ENCODE assay signal across 1 cellular context in genomic region chr6:26026833-26027490, GRCh38.
TF ChIP-seq lines count a peak whose summit lies in the region.

No MANE protein-coding gene starts in this region.

TF ChIP-seq in HepG2, 621 proteins besides CTCF, POLR2A, EP300 and RAD21 (continued from another document and continues in another):
- TF ChIP-seq ZBTB4 (CRISPR knock-in tag; IDR thresholded peaks at IDR 0.05; ENCODE audit: borderline replicate concordance) (peak; percentile 91; the same call in 1 of the 2 replicates), SSRP1 (CRISPR knock-in tag; IDR thresholded peaks at IDR 0.05) (peak; percentile 98; the same call in 1 of the 2 replicates), MAFK (conservative IDR thresholded peaks at IDR 0.05 in 1 of 2, IDR thresholded peaks at IDR 0.05 in 1 of 2; ENCODE audit: low read length in 2 of 2) (no peak), PRPF4 (IDR thresholded peaks at IDR 0.05; ENCODE audit: low read depth, low read length, poor library complexity, severe bottlenecking) (no peak), GLI4 (CRISPR knock-in tag; IDR thresholded peaks at IDR 0.05; ENCODE audit: borderline replicate concordance) (peak; percentile 89; the same call in 1 of the 2 replicates), SMC3 (IDR thresholded peaks at IDR 0.05; ENCODE audit: low read length) (no peak), YY1 (IDR thresholded peaks at IDR 0.05; ENCODE audit: insufficient read depth, insufficient replicate concordance, low read depth, low read length) (peak; percentile 66), PRDM10 (CRISPR knock-in tag; IDR thresholded peaks at IDR 0.05; ENCODE audit: low read depth) (no peak), UBTF (CRISPR knock-in tag; IDR thresholded peaks at IDR 0.05) (peak; percentile 86), KLF11 (CRISPR knock-in tag; IDR thresholded peaks at IDR 0.05) (peak; percentile 53), FIP1L1 (IDR thresholded peaks at IDR 0.05; ENCODE audit: borderline replicate concordance, insufficient read depth, low read depth, low read length) (peak; percentile 100), TAF15 (IDR thresholded peaks at IDR 0.05; ENCODE audit: low read depth, low read length, poor library complexity, severe bottlenecking) (no peak), GFI1 (CRISPR knock-in tag; IDR thresholded peaks at IDR 0.05; ENCODE audit: borderline replicate concordance) (peak; percentile 89; the same call in 1 of the 2 replicates), JDP2 (CRISPR knock-in tag; IDR thresholded peaks at IDR 0.05; ENCODE audit: borderline replicate concordance) (no peak; the same call in 1 of the 2 replicates), MED8 (CRISPR knock-in tag; IDR thresholded peaks at IDR 0.05; ENCODE audit: insufficient replicate concordance) (peak; percentile 100), IKZF1 (IDR thresholded peaks at IDR 0.05) (no peak), EED (CRISPR knock-in tag; IDR thresholded peaks at IDR 0.05) (peak; percentile 96), ELF1 (CRISPR knock-in tag; IDR thresholded peaks at IDR 0.05) (peak; percentile 70; the same call in 1 of the 2 replicates), ZBTB7B (CRISPR knock-in tag; IDR thresholded peaks at IDR 0.05) (peak; percentile 67), HDAC2 (CRISPR knock-in tag; IDR thresholded peaks at IDR 0.05) (peak; percentile 89), CHD4 (IDR thresholded peaks at IDR 0.05; ENCODE audit: borderline replicate concordance, low read length) (no peak), SCMH1 (CRISPR knock-in tag; IDR thresholded peaks at IDR 0.05; ENCODE audit: borderline replicate concordance) (no peak), ZNF7 (CRISPR knock-in tag; IDR thresholded peaks at IDR 0.05) (0 out of 2 replicates have a peak, but pooled peaks have one; percentile 37), ZNF343 (CRISPR knock-in tag; IDR thresholded peaks at IDR 0.05) (0 out of 2 replicates have a peak, but pooled peaks have one; percentile 34), ZNF264 (CRISPR knock-in tag; IDR thresholded peaks at IDR 0.05) (peak; percentile 89), MTF2 (CRISPR knock-in tag; IDR thresholded peaks at IDR 0.05; ENCODE audit: borderline replicate concordance) (no peak), ZNF143 (CRISPR knock-in tag; IDR thresholded peaks at IDR 0.05) (peak; percentile 45), FOXO4 (CRISPR knock-in tag; conservative IDR thresholded peaks at IDR 0.05) (peak; percentile 100), POLR2AphosphoS5 (IDR thresholded peaks at IDR 0.05; ENCODE audit: low read depth, low read length) (peak; percentile 100), ZBTB42 (CRISPR knock-in tag; IDR thresholded peaks at IDR 0.05) (no peak; the same call in 1 of the 2 replicates), ZNF138 (CRISPR knock-in tag; IDR thresholded peaks at IDR 0.05; ENCODE audit: low read depth) (peak; percentile 93; the same call in 1 of the 2 replicates), ZNF460 (CRISPR knock-in tag; IDR thresholded peaks at IDR 0.05; ENCODE audit: borderline replicate concordance) (no peak; the same call in 1 of the 2 replicates), REPIN1 (CRISPR knock-in tag; IDR thresholded peaks at IDR 0.05; ENCODE audit: borderline replicate concordance, low read depth) (peak; percentile 98), ZNF510 (CRISPR knock-in tag; IDR thresholded peaks at IDR 0.05; ENCODE audit: low read depth) (no peak), HHEX (CRISPR knock-in tag; IDR thresholded peaks at IDR 0.05) (no peak), ZNF790 (CRISPR knock-in tag; IDR thresholded peaks at IDR 0.05; ENCODE audit: borderline replicate concordance) (peak; percentile 96), ZNF136 (CRISPR knock-in tag; IDR thresholded peaks at IDR 0.05; ENCODE audit: low read depth) (peak; percentile 93), AFF4 (CRISPR knock-in tag; IDR thresholded peaks at IDR 0.05) (peak; percentile 99)
- TF ChIP-seq, protein P1, sequence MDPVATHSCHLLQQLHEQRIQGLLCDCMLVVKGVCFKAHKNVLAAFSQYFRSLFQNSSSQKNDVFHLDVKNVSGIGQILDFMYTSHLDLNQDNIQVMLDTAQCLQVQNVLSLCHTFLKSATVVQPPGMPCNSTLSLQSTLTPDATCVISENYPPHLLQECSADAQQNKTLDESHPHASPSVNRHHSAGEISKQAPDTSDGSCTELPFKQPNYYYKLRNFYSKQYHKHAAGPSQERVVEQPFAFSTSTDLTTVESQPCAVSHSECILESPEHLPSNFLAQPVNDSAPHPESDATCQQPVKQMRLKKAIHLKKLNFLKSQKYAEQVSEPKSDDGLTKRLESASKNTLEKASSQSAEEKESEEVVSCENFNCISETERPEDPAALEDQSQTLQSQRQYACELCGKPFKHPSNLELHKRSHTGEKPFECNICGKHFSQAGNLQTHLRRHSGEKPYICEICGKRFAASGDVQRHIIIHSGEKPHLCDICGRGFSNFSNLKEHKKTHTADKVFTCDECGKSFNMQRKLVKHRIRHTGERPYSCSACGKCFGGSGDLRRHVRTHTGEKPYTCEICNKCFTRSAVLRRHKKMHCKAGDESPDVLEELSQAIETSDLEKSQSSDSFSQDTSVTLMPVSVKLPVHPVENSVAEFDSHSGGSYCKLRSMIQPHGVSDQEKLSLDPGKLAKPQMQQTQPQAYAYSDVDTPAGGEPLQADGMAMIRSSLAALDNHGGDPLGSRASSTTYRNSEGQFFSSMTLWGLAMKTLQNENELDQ (CRISPR knock-in tag; IDR thresholded peaks at IDR 0.05; ENCODE audit: borderline replicate concordance), result peak; percentile 53; the same call in 1 of the 2 replicates
- TF ChIP-seq, protein P2, sequence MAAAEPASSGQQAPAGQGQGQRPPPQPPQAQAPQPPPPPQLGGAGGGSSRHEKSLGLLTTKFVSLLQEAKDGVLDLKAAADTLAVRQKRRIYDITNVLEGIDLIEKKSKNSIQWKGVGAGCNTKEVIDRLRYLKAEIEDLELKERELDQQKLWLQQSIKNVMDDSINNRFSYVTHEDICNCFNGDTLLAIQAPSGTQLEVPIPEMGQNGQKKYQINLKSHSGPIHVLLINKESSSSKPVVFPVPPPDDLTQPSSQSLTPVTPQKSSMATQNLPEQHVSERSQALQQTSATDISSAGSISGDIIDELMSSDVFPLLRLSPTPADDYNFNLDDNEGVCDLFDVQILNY (CRISPR knock-in tag; conservative IDR thresholded peaks at IDR 0.05), result peak; percentile 70
- TF ChIP-seq, protein P3, sequence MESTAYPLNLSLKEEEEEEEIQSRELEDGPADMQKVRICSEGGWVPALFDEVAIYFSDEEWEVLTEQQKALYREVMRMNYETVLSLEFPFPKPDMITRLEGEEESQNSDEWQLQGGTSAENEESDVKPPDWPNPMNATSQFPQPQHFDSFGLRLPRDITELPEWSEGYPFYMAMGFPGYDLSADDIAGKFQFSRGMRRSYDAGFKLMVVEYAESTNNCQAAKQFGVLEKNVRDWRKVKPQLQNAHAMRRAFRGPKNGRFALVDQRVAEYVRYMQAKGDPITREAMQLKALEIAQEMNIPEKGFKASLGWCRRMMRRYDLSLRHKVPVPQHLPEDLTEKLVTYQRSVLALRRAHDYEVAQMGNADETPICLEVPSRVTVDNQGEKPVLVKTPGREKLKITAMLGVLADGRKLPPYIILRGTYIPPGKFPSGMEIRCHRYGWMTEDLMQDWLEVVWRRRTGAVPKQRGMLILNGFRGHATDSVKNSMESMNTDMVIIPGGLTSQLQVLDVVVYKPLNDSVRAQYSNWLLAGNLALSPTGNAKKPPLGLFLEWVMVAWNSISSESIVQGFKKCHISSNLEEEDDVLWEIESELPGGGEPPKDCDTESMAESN (CRISPR knock-in tag; conservative IDR thresholded peaks at IDR 0.05), result peak; percentile 88
